30 cellular contexts compared by ENCODE assay signal in the genomic region with DNA sequence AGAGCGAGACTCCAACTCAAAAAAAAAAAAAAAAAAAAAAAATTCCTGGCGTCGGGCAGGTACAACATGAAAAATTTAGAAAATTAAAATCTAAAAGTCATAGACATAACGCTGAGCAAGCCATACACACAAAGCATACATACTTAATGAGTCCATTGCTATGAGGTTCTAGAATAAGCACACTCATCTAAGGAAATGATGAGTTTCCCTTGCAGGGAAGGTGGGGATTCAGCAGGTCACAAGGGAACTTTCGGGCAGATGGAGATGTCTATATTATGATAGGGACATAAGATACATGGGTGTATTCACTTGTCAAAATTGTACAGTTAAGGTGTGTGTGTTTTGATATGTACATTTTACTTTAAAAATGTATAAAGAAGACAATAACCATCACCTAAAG.
"Had no signal": no experiment of that assay in that cellular context is flagged by ENCODE, and none has a peak within 500 bp of the region (broad histone marks: within the 10 kb centered on the region; RNA-seq: fewer than 3 reads in every experiment).

No MANE protein-coding gene starts in this region.

- ATAC-seq: naive thymus-derived CD8-positive, alpha-beta T cell; natural killer cell treated with Interleukin-12 subunit alpha and Interleukin-12 subunit beta and Interleukin-15 and Interleukin-18, amount 100 ng/mL, for 72 hours; psoas muscle; right cardiac atrium; right lobe of liver; stimulated activated effector memory CD8-positive, alpha-beta T cell treated with anti-CD3 and anti-CD28 coated beads, Interleukin-12 subunit alpha, Interleukin-12 subunit beta, amount 100 ng/mL, for 72 hours; stimulated activated naive B cell treated with anti-CD40 and anti-IgM and Interleukin-4, amounts not matched to agents 10 μg/mL and 1 μg/mL and 100 μg/mL, for 72 hours; upper lobe of right lung had no signal

- H3K27me3 ChIP-seq: neutrophil, ovary, right lobe of liver, sigmoid colon, stomach, tibial artery, transverse colon, upper lobe of right lung, uterus had no signal

- H3K36me3 ChIP-seq: neutrophil, ovary, right lobe of liver, sigmoid colon, stomach, thoracic aorta, tibial artery, transverse colon, upper lobe of right lung, uterus had no signal

- H3K4me1 ChIP-seq: parathyroid adenoma, sigmoid colon, transverse colon, upper lobe of right lung, uterus had no signal

- H3K9me3 ChIP-seq: neutrophil, ovary, psoas muscle, right lobe of liver, sigmoid colon, stomach, thoracic aorta, tibial artery, transverse colon, upper lobe of right lung, uterus had no signal

- H3K9me3 Mint-ChIP-seq: natural killer cell treated with Interleukin-12 subunit alpha and Interleukin-12 subunit beta and Interleukin-15 and Interleukin-18, amount 100 ng/mL, for 72 hours; nephron progenitor cell; stimulated activated effector memory CD8-positive, alpha-beta T cell treated with anti-CD3 and anti-CD28 coated beads, Interleukin-12 subunit alpha, Interleukin-12 subunit beta, amount 100 ng/mL, for 72 hours; stimulated activated naive B cell treated with anti-CD40 and anti-IgM and Interleukin-4, amounts not matched to agents 10 μg/mL and 1 μg/mL and 100 μg/mL, for 72 hours; stimulated activated naive CD8-positive, alpha-beta T cell treated with anti-CD3 and anti-CD28 coated beads, Interleukin-15, Interleukin-2, amounts not matched to agents 100 ng/mL and 50 ng/mL, for 24 hours; type B pancreatic cell had no signal

- H3K27me3 Mint-ChIP-seq: naive thymus-derived CD8-positive, alpha-beta T cell; natural killer cell treated with Interleukin-12 subunit alpha and Interleukin-12 subunit beta and Interleukin-15 and Interleukin-18, amount 100 ng/mL, for 72 hours; progenitor cell of endocrine pancreas; stimulated activated naive B cell treated with anti-CD40 and anti-IgM and Interleukin-4, amounts not matched to agents 10 μg/mL and 1 μg/mL and 100 μg/mL, for 72 hours; stimulated activated naive CD8-positive, alpha-beta T cell treated with anti-CD3 and anti-CD28 coated beads, Interleukin-15, Interleukin-2, amounts not matched to agents 100 ng/mL and 50 ng/mL, for 24 hours; type B pancreatic cell had no signal

- H3K4me3 Mint-ChIP-seq: naive thymus-derived CD8-positive, alpha-beta T cell; natural killer cell treated with Interleukin-12 subunit alpha and Interleukin-12 subunit beta and Interleukin-15 and Interleukin-18, amount 100 ng/mL, for 72 hours; nephron progenitor cell; neural crest cell; stimulated activated effector memory CD8-positive, alpha-beta T cell treated with anti-CD3 and anti-CD28 coated beads, Interleukin-12 subunit alpha, Interleukin-12 subunit beta, amount 100 ng/mL, for 72 hours; stimulated activated naive B cell treated with anti-CD40 and anti-IgM and Interleukin-4, amounts not matched to agents 10 μg/mL and 1 μg/mL and 100 μg/mL, for 72 hours; stimulated activated naive CD8-positive, alpha-beta T cell treated with anti-CD3 and anti-CD28 coated beads, Interleukin-15, Interleukin-2, amounts not matched to agents 100 ng/mL and 50 ng/mL, for 24 hours; type B pancreatic cell had no signal

- H3K27ac ChIP-seq: neutrophil, ovary, parathyroid adenoma, psoas muscle, right lobe of liver, sigmoid colon, stomach, thoracic aorta, tibial artery, transverse colon, upper lobe of right lung, uterus had no signal

- DNase-seq: naive thymus-derived CD8-positive, alpha-beta T cell; nephron progenitor cell; nucleus accumbens; ovary; posterior cingulate gyrus; psoas muscle; right cardiac atrium; right lobe of liver; sigmoid colon; small intestine; stimulated activated CD4-positive, alpha-beta T cell treated with anti-CD3 and anti-CD28 coated beads, Interleukin-15, amount 100 ng/mL, for 24 hours; stimulated activated CD4-positive, alpha-beta T cell treated with anti-CD3 and anti-CD28 coated beads, Interleukin-2, amount 100 ng/mL, for 24 hours; stimulated activated CD4-positive, alpha-beta T cell treated with anti-CD3 and anti-CD28 coated beads, Interleukin-2, amount 100 ng/mL, for 48 hours; stimulated activated CD4-positive, alpha-beta T cell treated with anti-CD3 and anti-CD28 coated beads, Interleukin-4, amount 100 ng/mL, for 24 hours; stimulated activated naive B cell treated with anti-CD40 and anti-IgM and Interleukin-4, amounts not matched to agents 10 μg/mL and 1 μg/mL and 100 μg/mL, for 72 hours; stimulated activated naive CD4-positive, alpha-beta T cell treated with Interleukin-2 at 50 U/mL for 16 hours; stomach; tibial artery; transverse colon; upper lobe of right lung; uterus had no signal

- H3K4me3 ChIP-seq: ovary, psoas muscle, right lobe of liver, sigmoid colon, stomach, thoracic aorta, tibial artery, transverse colon, upper lobe of right lung, uterus had no signal

- H3K27ac Mint-ChIP-seq: nephron progenitor cell; progenitor cell of endocrine pancreas; stimulated activated effector memory CD8-positive, alpha-beta T cell treated with anti-CD3 and anti-CD28 coated beads, Interleukin-12 subunit alpha, Interleukin-12 subunit beta, amount 100 ng/mL, for 72 hours; stimulated activated naive B cell treated with anti-CD40 and anti-IgM and Interleukin-4, amounts not matched to agents 10 μg/mL and 1 μg/mL and 100 μg/mL, for 72 hours; stimulated activated naive CD8-positive, alpha-beta T cell treated with anti-CD3 and anti-CD28 coated beads, Interleukin-15, Interleukin-2, amounts not matched to agents 100 ng/mL and 50 ng/mL, for 24 hours; type B pancreatic cell had no signal

- H3K36me3 Mint-ChIP-seq: naive thymus-derived CD8-positive, alpha-beta T cell; natural killer cell treated with Interleukin-12 subunit alpha and Interleukin-12 subunit beta and Interleukin-15 and Interleukin-18, amount 100 ng/mL, for 72 hours; stimulated activated effector memory CD8-positive, alpha-beta T cell treated with anti-CD3 and anti-CD28 coated beads, Interleukin-12 subunit alpha, Interleukin-12 subunit beta, amount 100 ng/mL, for 72 hours; stimulated activated naive B cell treated with anti-CD40 and anti-IgM and Interleukin-4, amounts not matched to agents 10 μg/mL and 1 μg/mL and 100 μg/mL, for 72 hours; type B pancreatic cell had no signal
